ENCODE assay signal across 7 cellular contexts in the genomic region with DNA sequence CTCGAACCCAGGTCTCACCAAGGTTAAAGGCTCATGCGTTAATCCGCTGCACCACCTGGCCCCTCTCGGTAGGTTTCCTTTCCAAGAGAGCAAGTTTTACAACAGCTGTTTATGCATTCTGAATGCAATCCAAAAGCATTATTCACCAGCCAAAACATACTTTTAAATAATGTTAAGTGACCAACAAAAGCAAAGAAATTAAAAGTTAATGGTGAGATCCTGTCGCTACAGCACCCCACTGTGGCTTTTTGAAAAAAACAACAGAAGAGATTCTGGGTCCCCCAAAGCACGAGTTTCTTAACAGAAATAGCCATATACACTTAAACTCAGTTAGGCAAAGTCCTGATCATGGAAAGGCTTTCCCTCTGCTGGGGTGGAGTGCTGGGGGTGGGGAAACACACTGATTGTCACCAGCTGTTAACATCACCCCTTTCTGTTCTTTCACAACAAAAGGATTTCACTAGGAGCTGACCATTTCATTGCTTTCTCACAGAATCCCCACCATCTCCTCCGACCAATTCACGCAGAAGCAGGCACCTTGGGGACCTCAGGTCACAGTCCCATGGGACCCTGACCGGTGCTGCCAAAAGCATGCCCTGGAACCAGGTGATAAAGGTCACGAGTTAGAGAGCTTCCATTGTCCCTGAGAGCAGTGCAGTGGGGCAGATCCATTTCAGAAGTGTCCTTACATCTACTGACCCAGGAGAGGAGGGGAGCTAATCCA. TPM values are rescaled to one million over a fixed set of nuclear protein-coding genes. Genes with fewer than 3 reads are reported as not detected.
DNase-seq lines count a peak whose midpoint lies in the region; ATAC-seq and TF ChIP-seq lines count a peak whose summit lies in the region.

No MANE protein-coding gene starts in this region.

- ATAC-seq in GM23338 (peak; percentile 62), thoracic aorta (ENCODE audit: insufficient number of reproducible peaks, low FRiP score, low read depth) (peak; percentile 48), HG03280 (IDR thresholded peaks at IDR 0.05; ENCODE audit: unreplicated experiment) (no peak), GM21576 (IDR thresholded peaks at IDR 0.05; ENCODE audit: unreplicated experiment) (no peak)
- no peak for ATAC-seq in naive thymus-derived CD8-positive, alpha-beta T cell

- H3K27ac Mint-ChIP-seq in GM23338: peak overlapping the region; percentile 85
- H3K27ac Mint-ChIP-seq in brain: peak overlapping the region in 3 of 5 experiments; percentile 2 to 80 (median 16)
- H3K27ac Mint-ChIP-seq in naive thymus-derived CD8-positive, alpha-beta T cell: no peak overlapping the region

- TF ChIP-seq CTCF in GM23338 (conservative IDR thresholded peaks at IDR 0.05; ENCODE audit: low read depth in 2 of 2) (no peak; a peak in 1 of 4 replicates), brain (conservative IDR thresholded peaks at IDR 0.05) (no peak), thoracic aorta (IDR thresholded peaks at IDR 0.05) (peak; percentile 44)

- H3K4me3 ChIP-seq in GM23338: no peak overlapping the region
- peak overlapping the region; percentile 47 for H3K4me3 ChIP-seq in thoracic aorta

- POLR2A ChIA-PET in naive thymus-derived CD8-positive, alpha-beta T cell (lab: Charles Lee): no interaction called here

- no peaks in the 10 kb centered on the region for H3K9me3 ChIP-seq in thoracic aorta

- H3K36me3 Mint-ChIP-seq in GM23338 (ENCODE audit: low read depth): peaks cover 75% of the 10 kb centered on the region
- H3K36me3 Mint-ChIP-seq in brain: peaks cover 58% of the 10 kb centered on the region
- peaks cover 0 to 89% (median 29%) of the 10 kb centered on the region in 3 donors for H3K36me3 Mint-ChIP-seq in naive thymus-derived CD8-positive, alpha-beta T cell

- H3K79me2 ChIP-seq in GM23338 (replicated peaks; ENCODE audit: insufficient read depth): peaks cover 65% of the 10 kb centered on the region

- H3K4me2 ChIP-seq in GM23338: peak overlapping the region; percentile 19

- no peak overlapping the region for H2AFZ ChIP-seq in GM23338

- H3K4me1 Mint-ChIP-seq in GM23338 (peaks cover 76% of the 10 kb centered on the region), brain (peaks cover 49% of the 10 kb centered on the region)
- H3K4me1 Mint-ChIP-seq in naive thymus-derived CD8-positive, alpha-beta T cell: peaks cover 18 to 38% (median 24%) of the 10 kb centered on the region in 4 donors

- H3K27me3 Mint-ChIP-seq in GM23338 (ENCODE audit: insufficient read depth, low read depth, poor library complexity) (peaks cover 2% of the 10 kb centered on the region), brain (no peaks in the 10 kb centered on the region)
- H3K27me3 Mint-ChIP-seq in naive thymus-derived CD8-positive, alpha-beta T cell: no peaks in the 10 kb centered on the region

- H4K20me1 ChIP-seq in GM23338 (replicated peaks; ENCODE audit: insufficient read depth): no peaks in the 10 kb centered on the region

- no peaks in the 10 kb centered on the region for H3K27me3 ChIP-seq in GM23338 (ENCODE audit: insufficient read depth)
- H3K27me3 ChIP-seq in thoracic aorta (replicated peaks; ENCODE audit: insufficient read depth): no peaks in the 10 kb centered on the region

- H3K9me3 Mint-ChIP-seq in GM23338 (no peaks in the 10 kb centered on the region), brain (no peaks in the 10 kb centered on the region)
- no peaks in the 10 kb centered on the region for H3K9me3 Mint-ChIP-seq in naive thymus-derived CD8-positive, alpha-beta T cell

- DNase-seq in GM23338 (ENCODE audit: low spot score): peak; percentile 58
- DNase-seq in inferior parietal cortex (ENCODE audit: extremely low spot score): peak; percentile 43
- no peak for DNase-seq in thoracic aorta (ENCODE audit: low spot score)
- DNase-seq in naive thymus-derived CD8-positive, alpha-beta T cell: no peak

- H3K4me3 Mint-ChIP-seq in GM23338 (no peak overlapping the region), brain (no peak overlapping the region)
- no peak overlapping the region for H3K4me3 Mint-ChIP-seq in naive thymus-derived CD8-positive, alpha-beta T cell

- H3F3A ChIP-seq in GM23338 (replicated peaks; ENCODE audit: low read depth): peaks cover 11% of the 10 kb centered on the region

- no peaks in the 10 kb centered on the region for H3K9me2 ChIP-seq in GM23338 (ENCODE audit: insufficient read depth)

- H3K4me1 ChIP-seq in GM23338 (ENCODE audit: insufficient read depth) (peaks cover 69% of the 10 kb centered on the region), thoracic aorta (ENCODE audit: control insufficient read depth in 1 of 2, low read depth in 2 of 2) (peaks cover 11 to 39% of the 10 kb centered on the region in 2 donors)

- H3K27ac ChIP-seq in GM23338 (ENCODE audit: low read depth) (peak overlapping the region; percentile 95), thoracic aorta (peak overlapping the region; percentile 75 to 80)

- H3K36me3 ChIP-seq in GM23338 (ENCODE audit: insufficient read depth) (no peaks in the 10 kb centered on the region; the same call in none of the 2 replicates), thoracic aorta (peaks cover 3% of the 10 kb centered on the region)

TF ChIP-seq in GM23338, 12 proteins besides CTCF, POLR2A, EP300 and RAD21:
- TF ChIP-seq ZNF462 (CRISPR knock-in tag; IDR thresholded peaks at IDR 0.05) (peak; percentile 59; the same call in 1 of the 2 replicates), JUNB (IDR thresholded peaks at IDR 0.05; ENCODE audit: unreplicated experiment) (no peak), NANOG (IDR thresholded peaks at IDR 0.05; ENCODE audit: borderline replicate concordance) (peak; percentile 88)

RNA-seq across cellular contexts. Expression of gene ZNF827, which starts 51.2 kb away (rescaled TPM):
- total RNA-seq in GM23338 (2014; rRNA removed; shearing (Covaris generic)): 33.1 and 34.1 TPM in 2 replicates
- polyA plus RNA-seq in GM23338 (2016; fragmentation: Nextera tagmentation; extraction: Ambion mirVana): 19.9 and 20.3 TPM in 2 replicates
- polyA plus RNA-seq in brain (ENCODE audit: insufficient read depth, low read depth, low replicate concordance): 9.0 TPM
- 10 to 100 TPM; 20.2 to 41.4 TPM for total RNA-seq in thoracic aorta
- 10 to 100 TPM; 39.8 to 41.4 TPM for total RNA-seq in naive thymus-derived CD8-positive, alpha-beta T cell
- polyA plus RNA-seq in naive thymus-derived CD8-positive, alpha-beta T cell: 1 to 10 TPM; 3.7 to 9.0 (median 7.1) TPM

Comparison
In these comparisons a context has a peak if more than half of its experiments do, and no peak if none do; other contexts are left out.
1. ATAC-seq: peak in GM23338 (single experiment) and thoracic aorta (single experiment); none in HG03280 (single experiment), GM21576 (single experiment) and naive thymus-derived CD8-positive, alpha-beta T cell (0 of 2).
2. DNase-seq: peak in GM23338 (single experiment) and inferior parietal cortex (single experiment); none in thoracic aorta (single experiment) and naive thymus-derived CD8-positive, alpha-beta T cell (0 of 10).
3. H3K27ac Mint-ChIP-seq: peak in GM23338 (single experiment) and brain (3 of 5); none in naive thymus-derived CD8-positive, alpha-beta T cell (0 of 10).